In the genomic region with DNA sequence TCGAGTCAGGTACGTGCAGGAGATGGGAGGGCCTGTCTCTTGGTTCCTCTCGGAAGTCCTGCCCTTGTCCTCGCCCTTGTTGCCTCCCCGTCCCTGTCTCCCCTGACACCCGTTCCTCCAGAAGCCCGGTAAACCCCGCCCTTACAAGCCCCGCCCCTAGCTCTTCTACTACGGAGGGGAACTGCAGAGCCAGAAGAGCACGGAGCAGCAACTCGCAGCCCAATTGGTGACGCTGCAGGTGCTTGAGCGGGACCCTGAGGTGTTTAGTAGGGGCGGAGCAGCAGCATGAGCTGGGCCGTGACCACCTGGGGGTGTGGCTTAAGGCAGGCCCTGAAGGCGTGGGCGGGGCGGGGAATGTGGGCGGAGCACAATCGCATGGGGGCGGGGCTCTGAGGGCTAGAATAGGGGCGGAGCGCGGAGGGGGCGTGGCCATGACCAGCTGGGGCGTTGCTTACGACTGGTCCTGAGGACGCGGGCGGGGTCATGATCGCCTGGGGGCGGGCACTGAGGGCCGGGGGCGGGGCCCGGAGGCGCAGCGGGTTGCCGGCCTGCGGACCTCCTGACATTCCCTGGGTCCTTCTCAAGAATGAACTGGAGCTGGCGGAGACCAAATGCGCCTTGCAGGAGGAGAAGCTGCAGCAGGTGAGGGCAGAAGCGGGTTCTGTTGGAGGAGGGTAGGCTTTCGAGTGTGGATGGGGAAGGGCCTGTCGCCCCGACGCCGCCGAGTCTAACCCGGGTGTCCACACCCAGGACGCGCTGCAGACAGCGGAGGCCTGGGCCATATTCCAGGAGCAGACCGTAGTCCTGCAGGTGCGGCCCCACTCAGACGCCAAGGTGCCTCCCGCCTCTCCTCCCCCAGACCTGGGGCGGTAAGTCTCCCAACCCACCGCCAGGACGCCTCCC, we compare ENCODE assay signal across 8 cellular contexts. TPM values are rescaled to one million over a fixed set of nuclear protein-coding genes. Genes with fewer than 3 reads are reported as not detected.
DNase-seq lines count a peak whose midpoint lies in the region; ATAC-seq and TF ChIP-seq lines count a peak whose summit lies in the region.
"Not testable (repeated sequence)": the region's sequence is repeated elsewhere in the genome, so short reads cannot be mapped to it uniquely, and the experiment has no call there.

No MANE protein-coding gene starts in this region.

- H3K36me3 Mint-ChIP-seq in activated T-helper 2 cell treated with anti-CD3 and anti-CD28 coated beads, Interferon-gamma antibody, Interleukin-2, Interleukin-4, amounts not matched to agents 10 μg/mL and 5 μg/mL and 100 μg/mL, durations not matched to agents 14 hours and 24 hours and 36 hours (ENCODE audit: low read depth) = not testable (repeated sequence)

- POLR2A ChIA-PET in AG04450 (lab: Yijun Ruan, JAX); RWPE1 (lab: Yijun Ruan, JAX; ENCODE audit: low non-redundant PET): not testable (repeated sequence)

- CTCF ChIA-PET in AG04450 (lab: Charles Lee); RWPE1 (lab: Yijun Ruan, JAX): not testable (repeated sequence)

- intact Hi-C loops in activated T-helper 2 cell treated with anti-CD3 and anti-CD28 coated beads, Interferon-gamma antibody, Interleukin-2, Interleukin-4, amounts not matched to agents 10 μg/mL and 5 μg/mL and 100 μg/mL, durations not matched to agents 14 hours and 24 hours and 36 hours (cut with micrococcal nuclease) = not testable (repeated sequence)

- H3K4me1 ChIP-seq in mesodermal cell (ENCODE audit: control insufficient read depth, insufficient read depth, low read length, poor library complexity, severe bottlenecking) = not testable (repeated sequence)

- H3K36me3 ChIP-seq in mesodermal cell (ENCODE audit: control insufficient read depth, insufficient read depth, low read length) = not testable (repeated sequence)

- H3K4me3 Mint-ChIP-seq in activated T-helper 2 cell treated with anti-CD3 and anti-CD28 coated beads, Interferon-gamma antibody, Interleukin-2, Interleukin-4, amounts not matched to agents 10 μg/mL and 5 μg/mL and 100 μg/mL, durations not matched to agents 14 hours and 24 hours and 36 hours (ENCODE audit: low read depth) = peak overlapping the region; percentile 80

- not testable (repeated sequence) for H3K4me1 Mint-ChIP-seq in activated T-helper 2 cell treated with anti-CD3 and anti-CD28 coated beads, Interferon-gamma antibody, Interleukin-2, Interleukin-4, amounts not matched to agents 10 μg/mL and 5 μg/mL and 100 μg/mL, durations not matched to agents 14 hours and 24 hours and 36 hours (ENCODE audit: low read depth)

- H3K4me3 ChIP-seq in AG04450 (ENCODE audit: low read depth, low read length) = peak overlapping the region; percentile 59
- peak overlapping the region; percentile 23 for H3K4me3 ChIP-seq in mesodermal cell (ENCODE audit: extremely low read depth, insufficient read depth, low read length, poor library complexity, severe bottlenecking)

- not testable (repeated sequence) for H3K27me3 Mint-ChIP-seq in activated T-helper 2 cell treated with anti-CD3 and anti-CD28 coated beads, Interferon-gamma antibody, Interleukin-2, Interleukin-4, amounts not matched to agents 10 μg/mL and 5 μg/mL and 100 μg/mL, durations not matched to agents 14 hours and 24 hours and 36 hours (ENCODE audit: low read depth)

- H3K27ac ChIP-seq in AG04450 (ENCODE audit: low read depth, low read length); mesodermal cell (ENCODE audit: low read depth, low read length, severe bottlenecking): not testable (repeated sequence)
- peak overlapping the region; percentile 69 for H3K27ac ChIP-seq in RWPE1

- DNase-seq in AG04450 (ENCODE audit: low read depth, low spot score); RWPE1 (ENCODE audit: low spot score): not testable (repeated sequence)
- peak; percentile 84 for DNase-seq in activated T-helper 2 cell treated with anti-CD3 and anti-CD28 coated beads, Interferon-gamma antibody, Interleukin-2, Interleukin-4, amounts not matched to agents 10 μg/mL and 5 μg/mL and 100 μg/mL, durations not matched to agents 14 hours and 24 hours and 36 hours (ENCODE audit: low spot score)
- peak; percentile 90 for DNase-seq in stimulated activated CD4-positive, alpha-beta T cell treated with anti-CD3 and anti-CD28 coated beads, Interleukin-2, amount 100 ng/mL, for 4 hours (ENCODE audit: low read depth)

- WGBS in mesodermal cell (ENCODE audit: insufficient coverage in 2 of 2), 2 experiments = 0% methylated on average over 5 of the region's 60 CpGs; no CpG with 5 or more reads in 1 of the 2 experiments

- peak overlapping the region; percentile 74 for H3K27ac Mint-ChIP-seq in activated T-helper 2 cell treated with anti-CD3 and anti-CD28 coated beads, Interferon-gamma antibody, Interleukin-2, Interleukin-4, amounts not matched to agents 10 μg/mL and 5 μg/mL and 100 μg/mL, durations not matched to agents 14 hours and 24 hours and 36 hours

- not testable (repeated sequence) for TF ChIP-seq CTCF in AG04450 (IDR thresholded peaks at IDR 0.05; ENCODE audit: low read depth, low read length); RWPE1 (conservative IDR thresholded peaks at IDR 0.05; ENCODE audit: low read depth)

- H3K9me3 Mint-ChIP-seq in activated T-helper 2 cell treated with anti-CD3 and anti-CD28 coated beads, Interferon-gamma antibody, Interleukin-2, Interleukin-4, amounts not matched to agents 10 μg/mL and 5 μg/mL and 100 μg/mL, durations not matched to agents 14 hours and 24 hours and 36 hours = not testable (repeated sequence)

- peak; percentile 91 for ATAC-seq in GM19395 (IDR thresholded peaks at IDR 0.05; ENCODE audit: unreplicated experiment)
- peak; percentile 81 for ATAC-seq in HG03097 (IDR thresholded peaks at IDR 0.05; ENCODE audit: low FRiP score, unreplicated experiment)
- peak; percentile 95 for ATAC-seq in esophagus mucosa

- H3K27me3 ChIP-seq in AG04450 (ENCODE audit: control insufficient read depth, insufficient read depth, low read length) = not testable (repeated sequence)

- not testable (repeated sequence) for H3K9me3 ChIP-seq in AG04450 (ENCODE audit: control insufficient read depth, insufficient read depth, low read length); mesodermal cell (ENCODE audit: control insufficient read depth, low read length)

RNA-seq across cellular contexts. Expression of a gene that starts 1.3 kb away (rescaled TPM):
- 0.58 and 0.82 TPM in 2 replicates for polyA plus RNA-seq in AG04450 (2011; rRNA removed)
- 0.17 and 0.23 TPM in 2 replicates for polyA minus RNA-seq in AG04450 (2011; rRNA and poly(A)+ RNA removed)
- 0.52 and 0.69 TPM in 2 replicates for total RNA-seq in activated T-helper 2 cell treated with anti-CD3 and anti-CD28 coated beads, Interferon-gamma antibody, Interleukin-2, Interleukin-4, amounts not matched to agents 10 μg/mL and 5 μg/mL and 100 μg/mL, durations not matched to agents 14 hours and 24 hours and 36 hours
- total RNA-seq in esophagus mucosa = 4.2 TPM
- 2.2 TPM for polyA plus RNA-seq in mesodermal cell (2013, experiment 1 of 2)
- 0.56 TPM for polyA plus RNA-seq in mesodermal cell (2013, experiment 2 of 2)

RNA-seq across cellular contexts. Expression of a gene that starts 51.3 kb away (rescaled TPM):
- polyA plus RNA-seq in AG04450 (2011; rRNA removed) = 0.93 and 1.3 TPM in 2 replicates
- 2.3 and 2.5 TPM in 2 replicates for polyA minus RNA-seq in AG04450 (2011; rRNA and poly(A)+ RNA removed)
- 4.9 and 5.3 TPM in 2 replicates for total RNA-seq in activated T-helper 2 cell treated with anti-CD3 and anti-CD28 coated beads, Interferon-gamma antibody, Interleukin-2, Interleukin-4, amounts not matched to agents 10 μg/mL and 5 μg/mL and 100 μg/mL, durations not matched to agents 14 hours and 24 hours and 36 hours
- 2.1 TPM for total RNA-seq in esophagus mucosa
- 16.8 TPM for polyA plus RNA-seq in mesodermal cell (2013, experiment 1 of 2)
- 15.1 TPM for polyA plus RNA-seq in mesodermal cell (2013, experiment 2 of 2)
